Comparison of ENCODE assay signal across 14 cellular contexts in genomic region chr12:53590661-53591060, GRCh38.
"Had no signal": no experiment of that assay in that cellular context is flagged by ENCODE, and none has a peak within 500 bp of the region (broad histone marks: within the 10 kb centered on the region; RNA-seq: fewer than 3 reads in every experiment).

No MANE protein-coding gene starts in this region.

- H3K36me3 ChIP-seq: gastrocnemius medialis, right atrium auricular region, upper lobe of right lung had no signal

- H3K27me3 ChIP-seq: body of pancreas, gastrocnemius medialis, hepatocyte, right atrium auricular region, upper lobe of right lung had no signal

- ATAC-seq: activated T-helper 17 cell treated with anti-CD3 and anti-CD28 coated beads, Interleukin-2, amount 50 U/mL, for 72 hours; body of pancreas; lower lobe of right lung; upper lobe of right lung had no signal

- DNase-seq: activated CD4-positive, alpha-beta T cell treated with anti-CD3 and anti-CD28 coated beads, Interleukin-2, amount 50 U/mL, for 1 hour; activated naive CD4-positive, alpha-beta T cell treated with anti-CD3 and anti-CD28 coated beads, Interleukin-2, amount 10 ng/mL, durations not matched to agents 7 days and 5 days; activated T-cell treated with anti-CD3 and anti-CD28 coated beads for 4 hours; body of pancreas; effector CD4-positive, alpha-beta T cell; gastrocnemius medialis; kidney; lower lobe of right lung; naive B cell; upper lobe of right lung had no signal

- H3K4me3 ChIP-seq: body of pancreas, hepatocyte, lower lobe of right lung, smooth muscle cell, upper lobe of right lung had no signal

- H3K9me3 ChIP-seq: body of pancreas, gastrocnemius medialis, lower lobe of right lung, right atrium auricular region, upper lobe of right lung had no signal

- H3K27ac ChIP-seq: hepatocyte, lower lobe of right lung, upper lobe of right lung had no signal
